ENCODE assay signal across 20 cellular contexts in the genomic region with DNA sequence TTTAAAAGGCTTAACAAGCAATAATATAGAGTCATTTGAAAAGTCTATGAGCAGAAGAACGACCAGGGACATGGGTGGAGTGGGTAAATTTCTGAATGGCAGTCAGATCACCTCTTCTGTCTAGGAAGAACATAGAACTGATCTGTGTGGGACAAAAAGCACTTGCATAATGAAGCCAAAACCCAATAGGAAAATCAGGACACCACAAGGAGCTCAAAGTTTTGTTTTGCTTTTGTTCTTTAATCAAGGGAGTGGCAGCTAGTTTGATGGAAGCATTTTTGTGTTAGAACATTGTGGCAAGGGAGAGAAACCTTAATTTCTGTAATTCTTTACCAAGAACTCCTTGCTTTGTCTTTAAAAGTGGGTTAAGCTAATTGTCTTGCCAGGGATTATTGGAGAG.
DNase-seq lines count a peak whose midpoint lies in the region; ATAC-seq and TF ChIP-seq lines count a peak whose summit lies in the region.
"Had no signal": no experiment of that assay in that cellular context is flagged by ENCODE, and none has a peak within 500 bp of the region (broad histone marks: within the 10 kb centered on the region; RNA-seq: fewer than 3 reads in every experiment).

No MANE protein-coding gene starts in this region.

- H3K9ac ChIP-seq in rectal smooth muscle tissue (ENCODE audit: low read length), result no peak overlapping the region
- H3K9ac ChIP-seq: BLaER1 treated with 17β-estradiol and CSF1 and Interleukin-3, amounts not matched to agents 10 nM and 100 nM had no signal

- intact Hi-C loops in heart left ventricle (cut with DNase I), result loop anchor here in 3 of 10 donors (2.0 to 10.0 kb wide), 3 partner anchors 45 to 595 kb away; no protein-coding TSS in a partner anchor
- intact Hi-C loops in Right ventricle myocardium inferior (cut with DNase I), result no loop called here
- intact Hi-C loops in vagina (cut with DNase I), result no loop called here

- H2AFZ ChIP-seq in hepatocyte, result no peak overlapping the region

- H3K27me3 ChIP-seq in heart left ventricle, result no peaks in the 10 kb centered on the region
- H3K27me3 ChIP-seq in hepatocyte, result no peaks in the 10 kb centered on the region
- H3K27me3 ChIP-seq in rectal smooth muscle tissue (ENCODE audit: control insufficient read depth, insufficient read depth, low read length), result no peaks in the 10 kb centered on the region
- H3K27me3 ChIP-seq in vagina, result no peaks in the 10 kb centered on the region
- H3K27me3 ChIP-seq: BLaER1 treated with 17β-estradiol and CSF1 and Interleukin-3, amounts not matched to agents 10 nM and 100 nM had no signal

- H3K4me1 ChIP-seq in heart left ventricle (peaks cover 0 to 45% (median 18%) of the 10 kb centered on the region in 12 donors), hepatocyte (ENCODE audit: insufficient read depth) (no peaks in the 10 kb centered on the region), rectal smooth muscle tissue (ENCODE audit: control insufficient read depth, insufficient read depth, low read length) (peaks cover 16% of the 10 kb centered on the region), vagina (peaks cover 7% of the 10 kb centered on the region)
- H3K4me1 ChIP-seq: BLaER1 treated with 17β-estradiol and CSF1 and Interleukin-3, amounts not matched to agents 10 nM and 100 nM had no signal

- no peaks in the 10 kb centered on the region for H4K20me1 ChIP-seq in hepatocyte (ENCODE audit: insufficient read depth, poor library complexity, severe bottlenecking)
- H4K20me1 ChIP-seq: BLaER1 treated with 17β-estradiol and CSF1 and Interleukin-3, amounts not matched to agents 10 nM and 100 nM had no signal

- no peak for TF ChIP-seq CTCF in heart left ventricle (IDR thresholded peaks at IDR 0.05)
- no peak for TF ChIP-seq CTCF in hepatocyte (IDR thresholded peaks at IDR 0.05; ENCODE audit: poor library complexity)
- no peak for TF ChIP-seq CTCF in vagina (IDR thresholded peaks at IDR 0.05)

- H3K36me3 ChIP-seq in heart left ventricle (no peaks in the 10 kb centered on the region), hepatocyte (replicated peaks; ENCODE audit: insufficient read depth, low read depth) (no peaks in the 10 kb centered on the region), rectal smooth muscle tissue (ENCODE audit: control insufficient read depth, insufficient read depth, low read length) (no peaks in the 10 kb centered on the region), vagina (no peaks in the 10 kb centered on the region)
- H3K36me3 ChIP-seq: BLaER1 treated with 17β-estradiol and CSF1 and Interleukin-3, amounts not matched to agents 10 nM and 100 nM had no signal

- DNase-seq in heart left ventricle (no peak), Right ventricle myocardium inferior (ENCODE audit: missing footprints) (no peak), hepatocyte (ENCODE audit: low spot score) (no peak), vagina (ENCODE audit: extremely low spot score in 2 of 2) (no peak), SW480 (ENCODE audit: low spot score) (no peak), NCI-H774 (lab: John Stamatoyannopoulos, UW) (no peak)
- DNase-seq: activated CD8-positive, alpha-beta memory T cell treated with anti-CD3 and anti-CD28 coated beads for 24 hours; activated naive CD8-positive, alpha-beta T cell treated with anti-CD3 and anti-CD28 coated beads, Interleukin-2, amount 10 ng/mL, durations not matched to agents 7 days and 5 days; islet precursor cell; Karpas-422; midbrain; NCI-H1092; NCI-H2081 treated with DMSO at 0.1 percent for 48 hours; NCI-H524; small intestine; stimulated activated CD4-positive, alpha-beta T cell treated with anti-CD3 and anti-CD28 coated beads, Interleukin-4, amount 100 ng/mL, for 24 hours had no signal

- H3K4me2 ChIP-seq in hepatocyte, result peak overlapping the region; percentile 43
- H3K4me2 ChIP-seq: BLaER1 treated with 17β-estradiol and CSF1 and Interleukin-3, amounts not matched to agents 10 nM and 100 nM had no signal

- H3K9me3 ChIP-seq in heart left ventricle (no peaks in the 10 kb centered on the region), hepatocyte (ENCODE audit: low read depth) (no peaks in the 10 kb centered on the region), vagina (no peaks in the 10 kb centered on the region)
- H3K9me3 ChIP-seq: BLaER1 treated with 17β-estradiol and CSF1 and Interleukin-3, amounts not matched to agents 10 nM and 100 nM had no signal

- no peak for TF ChIP-seq POLR2A in heart left ventricle (IDR thresholded peaks at IDR 0.05)
- no peak for TF ChIP-seq POLR2A in vagina (IDR thresholded peaks at IDR 0.05)

- no peaks in the 10 kb centered on the region for H3K79me2 ChIP-seq in hepatocyte

- no peak overlapping the region for H3K4me3 ChIP-seq in heart left ventricle
- H3K4me3 ChIP-seq in hepatocyte, result no peak overlapping the region
- no peak overlapping the region for H3K4me3 ChIP-seq in rectal smooth muscle tissue (ENCODE audit: low read length)
- H3K4me3 ChIP-seq in vagina, result no peak overlapping the region
- H3K4me3 ChIP-seq: BLaER1 treated with 17β-estradiol and CSF1 and Interleukin-3, amounts not matched to agents 10 nM and 100 nM had no signal

- H3K27ac ChIP-seq in heart left ventricle, result peak overlapping the region in 9 of 12 donors; percentile 37 to 73 (median 59)
- H3K27ac ChIP-seq in hepatocyte, result peak overlapping the region; percentile 82
- H3K27ac ChIP-seq in rectal smooth muscle tissue (ENCODE audit: low read depth, low read length), result peak overlapping the region; percentile 73
- H3K27ac ChIP-seq in vagina, result peak overlapping the region; percentile 76
- H3K27ac ChIP-seq: BLaER1 treated with 17β-estradiol and CSF1 and Interleukin-3, amounts not matched to agents 10 nM and 100 nM had no signal

- H3K9me2 ChIP-seq in hepatocyte (replicated peaks; ENCODE audit: insufficient read depth), result no peaks in the 10 kb centered on the region

- WGBS in heart left ventricle, 4 donors, result 86 to 89% (median 88%) methylated on average over 1 of the region's 1 CpG
- 77% methylated on average over 1 of the region's 1 CpG for WGBS in hepatocyte (ENCODE audit: low lambda C conversion rate, missing lambda C conversion rate)

- ATAC-seq in heart left ventricle (no peak), Right ventricle myocardium inferior (no peak), HG03571 (IDR thresholded peaks at IDR 0.05; ENCODE audit: unreplicated experiment) (no peak)
- ATAC-seq: WTC11 had no signal
